In the genomic region with DNA sequence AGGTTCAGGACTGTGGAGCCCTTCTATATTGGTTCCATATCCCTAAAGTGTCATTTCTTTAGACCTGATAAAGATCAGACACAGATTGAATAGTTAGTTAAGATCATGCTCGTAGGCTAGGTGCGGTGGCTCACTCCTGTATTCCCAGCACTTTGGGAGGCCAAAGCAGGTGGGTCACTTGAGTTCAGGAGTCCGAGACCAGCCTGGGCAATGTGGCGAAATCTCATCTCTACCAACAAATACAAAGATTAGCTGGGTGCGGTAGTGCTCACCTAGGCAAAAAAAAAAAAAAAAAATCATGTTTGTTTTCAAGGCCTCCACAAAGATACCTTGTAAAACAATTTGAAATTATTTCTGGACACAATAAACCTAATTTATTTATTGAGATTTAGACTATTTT, we compare ENCODE assay signal across 21 cellular contexts. TPM values are rescaled to one million over a fixed set of nuclear protein-coding genes. Genes with fewer than 3 reads are reported as not detected.
A peak's percentile ranks its signal among the peaks of the same experiment; 100 is the strongest.
DNase-seq lines count a peak whose midpoint lies in the region; ATAC-seq, FAIRE-seq and TF ChIP-seq lines count a peak whose summit lies in the region.
"Had no signal": no experiment of that assay in that cellular context is flagged by ENCODE, and none has a peak within 500 bp of the region (broad histone marks: within the 10 kb centered on the region; RNA-seq: fewer than 3 reads in every experiment).

No MANE protein-coding gene starts in this region.

- DNase-seq in frontal cortex (ENCODE audit: low spot score in 2 of 2) (no peak), HepG2 (ENCODE audit: low spot score) (peak; percentile 35), right lobe of liver (peak; percentile 52 to 75 (median 69)), GDM1 (lab: John Stamatoyannopoulos, UW) (no peak), activated T-cell treated with anti-CD3 and anti-CD28 coated beads for 4 hours (no peak)
- DNase-seq: AML-193; Caco-2; Calu3; CD4-positive, alpha-beta T cell; CD8-positive, alpha-beta T cell; DMS79 treated with DMSO at 0.1 percent for 48 hours; GF-D8 had no signal

- no peak overlapping the region for H3K27ac ChIP-seq in HepG2 (ENCODE audit: extremely low read length, insufficient read depth, low read length)
- H3K27ac ChIP-seq in right lobe of liver = peak overlapping the region in 1 of 3 donors; percentile 45
- H3K27ac ChIP-seq: 22Rv1; A549; BLaER1 treated with 17β-estradiol and CSF1 and Interleukin-3, amounts not matched to agents 10 nM and 100 nM; C4-2B had no signal

- TF ChIP-seq RAD21 in HepG2 (CRISPR knock-in tag; IDR thresholded peaks at IDR 0.05) = no peak

- no TSS peak for BruUV-seq in HepG2 (replicated peaks; lab: Mats Ljungman, UMichigan)

- ATAC-seq in HepG2 (no peak), right lobe of liver (peak; percentile 49 to 64 (median 52)), GM21619 (IDR thresholded peaks at IDR 0.05; ENCODE audit: unreplicated experiment) (no peak), GM21447 (IDR thresholded peaks at IDR 0.05; ENCODE audit: unreplicated experiment) (no peak)
- ATAC-seq: A549; CD8-positive, alpha-beta T cell had no signal

- H3K4me1 ChIP-seq in HepG2 (ENCODE audit: insufficient read depth, low read length) = peaks cover 17% of the 10 kb centered on the region; the same call in 1 of the 2 replicates
- H3K4me1 ChIP-seq in right lobe of liver = peaks cover 0 to 7% (median 0%) of the 10 kb centered on the region in 4 donors
- H3K4me1 ChIP-seq: Caco-2 had no signal

- H3K4me3 ChIP-seq in HepG2 (replicated peaks in 1 of 3; ENCODE audit: insufficient read depth in 1 of 3, low read depth in 2 of 3, low read length in 3 of 3) (no peak overlapping the region), right lobe of liver (no peak overlapping the region)
- H3K4me3 ChIP-seq: A549; BLaER1 treated with 17β-estradiol and CSF1 and Interleukin-3, amounts not matched to agents 10 nM and 100 nM had no signal

- intact Hi-C loops in HepG2 (cut with micrococcal nuclease; ENCODE audit: unreplicated experiment) = no loop called here
- intact Hi-C loops in right lobe of liver (cut with DNase I) = loop anchor here in 1 of 2 donors (10.0 kb wide), 1 partner anchor 95 kb away; a partner anchor contains a TSS

- TF ChIP-seq POLR2A in HepG2 (IDR thresholded peaks at IDR 0.05; ENCODE audit: insufficient read depth in 1 of 2, low read depth in 2 of 2, low read length in 2 of 2) = no peak
- no peak for TF ChIP-seq POLR2A in right lobe of liver (IDR thresholded peaks at IDR 0.05)

- CTCF ChIA-PET in HepG2 (lab: Yijun Ruan, JAX; ENCODE audit: low intra/inter-chr PET ratio, low total read pairs) = no interaction called here

- 90% methylated on average over 5 of the region's 5 CpGs for WGBS in HepG2 (ENCODE audit: low lambda C conversion rate)
- 34% methylated on average over 5 of the region's 5 CpGs for WGBS in right lobe of liver (ENCODE audit: insufficient coverage, low coverage, low lambda C conversion rate, missing lambda C conversion rate)

- H3K4me2 ChIP-seq in HepG2 (ENCODE audit: low read depth, low read length) = no peak overlapping the region
- H3K4me2 ChIP-seq: A549; BLaER1 treated with 17β-estradiol and CSF1 and Interleukin-3, amounts not matched to agents 10 nM and 100 nM had no signal

- TF ChIP-seq EP300 in HepG2 (IDR thresholded peaks at IDR 0.05; ENCODE audit: low read depth in 2 of 2, low read length in 2 of 2) (no peak), HepG2 (CRISPR knock-in tag; IDR thresholded peaks at IDR 0.05; ENCODE audit: borderline replicate concordance) (no peak)

- H3K79me2 ChIP-seq in HepG2 (ENCODE audit: insufficient read depth, low read length) = peaks cover 3% of the 10 kb centered on the region

- H3K9me3 ChIP-seq in HepG2 (ENCODE audit: low read length) = no peaks in the 10 kb centered on the region
- H3K9me3 ChIP-seq in right lobe of liver = no peaks in the 10 kb centered on the region
- H3K9me3 ChIP-seq: A549; BLaER1 treated with 17β-estradiol and CSF1 and Interleukin-3, amounts not matched to agents 10 nM and 100 nM; Caco-2 had no signal

- in situ Hi-C loops in HepG2 (cut with HindIII; ENCODE audit: extremely low pct_ligation_motif_present, low pct_unique_long_range_greater_than_20kb) = loop anchor here (25.0 kb wide), 1 partner anchor 392 kb away; a partner anchor contains a TSS

- H3K36me3 ChIP-seq in HepG2 (replicated peaks in 1 of 2; ENCODE audit: control insufficient read depth in 1 of 2, insufficient read depth in 2 of 2, low read length in 2 of 2) (peaks cover 10 to 47% of the 10 kb centered on the region in 2 experiments), right lobe of liver (peaks cover 0 to 32% (median 13%) of the 10 kb centered on the region in 4 donors)

- no peak overlapping the region for H3K9ac ChIP-seq in HepG2 (ENCODE audit: insufficient read depth, low read depth, low read length)
- H3K9ac ChIP-seq: BLaER1 treated with 17β-estradiol and CSF1 and Interleukin-3, amounts not matched to agents 10 nM and 100 nM had no signal

- H2AFZ ChIP-seq in HepG2 (ENCODE audit: low read length) = no peak overlapping the region

- no peaks in the 10 kb centered on the region; a peak in 1 of 5 replicates for H3K27me3 ChIP-seq in HepG2 (ENCODE audit: control insufficient read depth in 1 of 2, insufficient read depth in 2 of 2, low read length in 2 of 2)
- H3K27me3 ChIP-seq in right lobe of liver = no peaks in the 10 kb centered on the region
- H3K27me3 ChIP-seq: BLaER1 treated with 17β-estradiol and CSF1 and Interleukin-3, amounts not matched to agents 10 nM and 100 nM had no signal

- H4K20me1 ChIP-seq in HepG2 (ENCODE audit: insufficient read depth, low read length) = no peaks in the 10 kb centered on the region

- FAIRE-seq in G401.6 (lab: Jason Lieb, UNC) (peak; percentile 19), frontal cortex (lab: Jason Lieb, UNC) (peak; percentile 51), HepG2 (lab: Jason Lieb, UNC) (no peak)
- FAIRE-seq: A549, GM12891, GM19239 had no signal

- TF ChIP-seq CTCF in HepG2 (CRISPR knock-in tag; IDR thresholded peaks at IDR 0.05) (no peak), right lobe of liver (IDR thresholded peaks at IDR 0.05) (no peak)

- POLR2A ChIA-PET in HepG2 (lab: Yijun Ruan, JAX) = interaction anchor here (0.8 kb wide), 1 partner anchor 9 kb away, joined by 3 read pairs; a partner anchor contains a TSS

TF ChIP-seq in HepG2, 621 proteins besides CTCF, POLR2A, EP300 and RAD21 (continues in another document):
- no peak for TF ChIP-seq GABPA (IDR thresholded peaks at IDR 0.05; ENCODE audit: low read depth, low read length)
- no peak for TF ChIP-seq GABPA (CRISPR knock-in tag; IDR thresholded peaks at IDR 0.05; ENCODE audit: low read depth)
- TF ChIP-seq MIER2 (CRISPR knock-in tag; IDR thresholded peaks at IDR 0.05) = no peak
- TF ChIP-seq ZNF205 (CRISPR knock-in tag; IDR thresholded peaks at IDR 0.05) = no peak

RNA-seq across cellular contexts. Expression of a gene that starts 4.6 kb away (rescaled TPM):
- total RNA-seq in frontal cortex (52.2 TPM), HepG2 (2016; rRNA removed; fragmentation: Illumina TruSeq; extraction: Trizol) (3.0 and 3.6 TPM in 2 replicates), right lobe of liver (1 to 10 TPM; 2.9 to 9.2 (median 4.8) TPM)
- 10.4 and 13.3 TPM in 2 replicates for total RNA-seq in HepG2 (2016; cell fraction: cytosol; rRNA removed; fragmentation: Illumina TruSeq; extraction: Trizol; ENCODE audit: low read depth)
- total RNA-seq in HepG2 (2016; cell fraction: insoluble cytoplasmic fraction; rRNA removed; fragmentation: Illumina TruSeq; extraction: Trizol) = 2.7 and 4.7 TPM in 2 replicates
- 4.9 and 7.6 TPM in 2 replicates for total RNA-seq in HepG2 (2016; cell fraction: membrane; rRNA removed; fragmentation: Illumina TruSeq; extraction: Trizol)
- total RNA-seq in HepG2 (2016; cell fraction: nucleus; rRNA removed; fragmentation: Illumina TruSeq; extraction: Trizol) = 8.9 and 14.3 TPM in 2 replicates
- 3.8 and 5.0 TPM in 2 replicates for polyA plus RNA-seq in HepG2 (2011; rRNA removed)
- 1.7 and 3.3 TPM in 2 replicates for polyA plus RNA-seq in HepG2 (2011; cell fraction: cytosol; rRNA removed)
- polyA plus RNA-seq in HepG2 (2011; cell fraction: nucleus; rRNA removed) = 3.2 and 4.1 TPM in 2 replicates
- polyA plus RNA-seq in HepG2 (2012) = 2.9 and 4.3 TPM in 2 replicates
- 2.8 and 4.3 TPM in 2 replicates for polyA plus RNA-seq in HepG2 (2016; cell fraction: cytosol; fragmentation: Illumina TruSeq; extraction: Trizol; ENCODE audit: low read depth)
- polyA plus RNA-seq in HepG2 (2016; cell fraction: insoluble cytoplasmic fraction; fragmentation: Illumina TruSeq; extraction: Trizol; ENCODE audit: low read depth) = 2.9 and 3.8 TPM in 2 replicates
- 4.6 and 5.3 TPM in 2 replicates for polyA plus RNA-seq in HepG2 (2016; cell fraction: membrane; fragmentation: Illumina TruSeq; extraction: Trizol; ENCODE audit: low read depth)
- 6.4 and 7.4 TPM in 2 replicates for polyA plus RNA-seq in HepG2 (2016; cell fraction: nucleus; fragmentation: Illumina TruSeq; extraction: Trizol; ENCODE audit: insufficient read depth, low read depth)
- polyA minus RNA-seq in HepG2 (2011; rRNA and poly(A)+ RNA removed; ENCODE audit: low replicate concordance) = 0.37 and 3.8 TPM in 2 replicates
- polyA minus RNA-seq in HepG2 (2011; cell fraction: cytosol; rRNA and poly(A)+ RNA removed) = 2.1 and 2.5 TPM in 2 replicates
- polyA minus RNA-seq in HepG2 (2011; cell fraction: nucleus; rRNA and poly(A)+ RNA removed) = 36.9 and 38.0 TPM in 2 replicates

RNA-seq across cellular contexts. Expression of a gene that starts 8.7 kb away (rescaled TPM):
- total RNA-seq in frontal cortex = 133 TPM
- 96.6 and 166 TPM in 2 replicates for total RNA-seq in HepG2 (2016; rRNA removed; fragmentation: Illumina TruSeq; extraction: Trizol)
- 36.4 and 45.6 TPM in 2 replicates for total RNA-seq in HepG2 (2016; cell fraction: cytosol; rRNA removed; fragmentation: Illumina TruSeq; extraction: Trizol; ENCODE audit: low read depth)
- total RNA-seq in HepG2 (2016; cell fraction: insoluble cytoplasmic fraction; rRNA removed; fragmentation: Illumina TruSeq; extraction: Trizol) = 99.9 and 166 TPM in 2 replicates
- total RNA-seq in HepG2 (2016; cell fraction: membrane; rRNA removed; fragmentation: Illumina TruSeq; extraction: Trizol) = 85.2 and 99.8 TPM in 2 replicates
- total RNA-seq in HepG2 (2016; cell fraction: nucleus; rRNA removed; fragmentation: Illumina TruSeq; extraction: Trizol) = 44.0 and 50.3 TPM in 2 replicates
- polyA plus RNA-seq in HepG2 (2011; rRNA removed) = 26.9 and 35.1 TPM in 2 replicates
- 14.0 and 22.3 TPM in 2 replicates for polyA plus RNA-seq in HepG2 (2011; cell fraction: cytosol; rRNA removed)
- polyA plus RNA-seq in HepG2 (2011; cell fraction: nucleus; rRNA removed) = 9.7 and 13.3 TPM in 2 replicates
- 44.4 and 56.1 TPM in 2 replicates for polyA plus RNA-seq in HepG2 (2012)
- 29.3 and 47.9 TPM in 2 replicates for polyA plus RNA-seq in HepG2 (2016; cell fraction: cytosol; fragmentation: Illumina TruSeq; extraction: Trizol; ENCODE audit: low read depth)
- polyA plus RNA-seq in HepG2 (2016; cell fraction: insoluble cytoplasmic fraction; fragmentation: Illumina TruSeq; extraction: Trizol; ENCODE audit: low read depth) = 142 and 145 TPM in 2 replicates
- polyA plus RNA-seq in HepG2 (2016; cell fraction: membrane; fragmentation: Illumina TruSeq; extraction: Trizol; ENCODE audit: low read depth) = 58.2 and 68.6 TPM in 2 replicates
- 60.3 and 61.7 TPM in 2 replicates for polyA plus RNA-seq in HepG2 (2016; cell fraction: nucleus; fragmentation: Illumina TruSeq; extraction: Trizol; ENCODE audit: insufficient read depth, low read depth)
- polyA minus RNA-seq in HepG2 (2011; rRNA and poly(A)+ RNA removed; ENCODE audit: low replicate concordance) = 5.9 and 8.2 TPM in 2 replicates
- 58.7 and 64.4 TPM in 2 replicates for polyA minus RNA-seq in HepG2 (2011; cell fraction: cytosol; rRNA and poly(A)+ RNA removed)
- 32.3 and 35.6 TPM in 2 replicates for polyA minus RNA-seq in HepG2 (2011; cell fraction: nucleus; rRNA and poly(A)+ RNA removed)
- 10 to 100 TPM; 18.7 to 31.6 (median 27.0) TPM for total RNA-seq in right lobe of liver

Comparison
In these comparisons a context has a peak if more than half of its experiments do, and no peak if none do; other contexts are left out.
1. ATAC-seq: peak in right lobe of liver (4 of 4); none in HepG2 (single experiment), GM21619 (single experiment) and GM21447 (single experiment).
2. DNase-seq: peak in HepG2 (single experiment) and right lobe of liver (3 of 3); none in frontal cortex (0 of 2), GDM1 (single experiment) and activated T-cell treated with anti-CD3 and anti-CD28 coated beads for 4 hours (single experiment).